Comparison of ENCODE assay signal across 8 cellular contexts in genomic region chr5:56264417-56265025, GRCh38. TPM values are rescaled to one million over a fixed set of nuclear protein-coding genes. Genes with fewer than 3 reads are reported as not detected.
DNase-seq lines count a peak whose midpoint lies in the region; ATAC-seq and TF ChIP-seq lines count a peak whose summit lies in the region.

No MANE protein-coding gene starts in this region.

- no peaks in the 10 kb centered on the region for H3K4me1 ChIP-seq in GM23338 (ENCODE audit: insufficient read depth)

- H3K9me3 Mint-ChIP-seq in GM23338: no peaks in the 10 kb centered on the region
- no peaks in the 10 kb centered on the region for H3K9me3 Mint-ChIP-seq in mesothelial cell of epicardium
- H3K9me3 Mint-ChIP-seq in T-helper 2 cell treated with Interferon-gamma antibody and Interleukin-4, amounts not matched to agents 5 μg/mL and 100 μg/mL, for 36 hours: no peaks in the 10 kb centered on the region

- H3K36me3 Mint-ChIP-seq in GM23338 (ENCODE audit: low read depth) (no peaks in the 10 kb centered on the region), mesothelial cell of epicardium (no peaks in the 10 kb centered on the region)
- no peaks in the 10 kb centered on the region for H3K36me3 Mint-ChIP-seq in T-helper 2 cell treated with Interferon-gamma antibody and Interleukin-4, amounts not matched to agents 5 μg/mL and 100 μg/mL, for 36 hours (ENCODE audit: low read depth)

- H3K27ac Mint-ChIP-seq in GM23338: no peak overlapping the region
- no peak overlapping the region for H3K27ac Mint-ChIP-seq in mesothelial cell of epicardium
- no peak overlapping the region for H3K27ac Mint-ChIP-seq in T-helper 2 cell treated with Interferon-gamma antibody and Interleukin-4, amounts not matched to agents 5 μg/mL and 100 μg/mL, for 36 hours

- H3K4me2 ChIP-seq in GM23338: no peak overlapping the region

- no peaks in the 10 kb centered on the region for H3K36me3 ChIP-seq in GM23338 (ENCODE audit: insufficient read depth)

- no peaks in the 10 kb centered on the region for H3K79me2 ChIP-seq in GM23338 (replicated peaks; ENCODE audit: insufficient read depth)

- H2AFZ ChIP-seq in GM23338: no peak overlapping the region

- H3K4me3 ChIP-seq in GM23338: no peak overlapping the region

- H3K27me3 Mint-ChIP-seq in GM23338 (ENCODE audit: insufficient read depth, low read depth, poor library complexity) (peaks cover 4% of the 10 kb centered on the region), mesothelial cell of epicardium (ENCODE audit: low read depth) (no peaks in the 10 kb centered on the region)
- peaks cover 12% of the 10 kb centered on the region for H3K27me3 Mint-ChIP-seq in T-helper 2 cell treated with Interferon-gamma antibody and Interleukin-4, amounts not matched to agents 5 μg/mL and 100 μg/mL, for 36 hours (ENCODE audit: low read depth)

- no peaks in the 10 kb centered on the region for H3F3A ChIP-seq in GM23338 (replicated peaks; ENCODE audit: low read depth)

- no peak overlapping the region for H3K4me3 Mint-ChIP-seq in GM23338
- no peak overlapping the region for H3K4me3 Mint-ChIP-seq in mesothelial cell of epicardium
- no peak overlapping the region for H3K4me3 Mint-ChIP-seq in T-helper 2 cell treated with Interferon-gamma antibody and Interleukin-4, amounts not matched to agents 5 μg/mL and 100 μg/mL, for 36 hours

- no peaks in the 10 kb centered on the region for H4K20me1 ChIP-seq in GM23338 (replicated peaks; ENCODE audit: insufficient read depth)

- H3K27ac ChIP-seq in GM23338 (ENCODE audit: low read depth): no peak overlapping the region

- H3K4me1 Mint-ChIP-seq in GM23338 (peaks cover 2% of the 10 kb centered on the region; the same call in 2 of the 3 replicates), mesothelial cell of epicardium (peaks cover 9% of the 10 kb centered on the region)
- peaks cover 2% of the 10 kb centered on the region for H3K4me1 Mint-ChIP-seq in T-helper 2 cell treated with Interferon-gamma antibody and Interleukin-4, amounts not matched to agents 5 μg/mL and 100 μg/mL, for 36 hours (ENCODE audit: low read depth)

- H3K27me3 ChIP-seq in GM23338 (ENCODE audit: insufficient read depth): no peaks in the 10 kb centered on the region

- peak; percentile 100 for ATAC-seq in GM23338
- ATAC-seq in GM21381 (IDR thresholded peaks at IDR 0.05; ENCODE audit: unreplicated experiment): no peak

- TF ChIP-seq CTCF in GM23338 (conservative IDR thresholded peaks at IDR 0.05; ENCODE audit: low read depth in 2 of 2) (peak; percentile 77 to 93), mesothelial cell of epicardium (IDR thresholded peaks at IDR 0.05; ENCODE audit: unreplicated experiment) (peak; percentile 43)

- H3K9me2 ChIP-seq in GM23338 (ENCODE audit: insufficient read depth): no peaks in the 10 kb centered on the region

- DNase-seq in COLO829 (ENCODE audit: low spot score) (peak; percentile 37), GM23338 (ENCODE audit: low spot score) (peak; percentile 85), OCI-M1 (lab: John Stamatoyannopoulos, UW) (peak; percentile 46), ecto neural progenitor cell (ENCODE audit: low spot score) (peak; percentile 62), mesothelial cell of epicardium (ENCODE audit: low spot score in 2 of 2, unreplicated experiment in 2 of 2) (no peak), occipital lobe (lab: John Stamatoyannopoulos, UW) (no peak)
- DNase-seq in T-helper 2 cell treated with Interferon-gamma antibody and Interleukin-4, amounts not matched to agents 5 μg/mL and 100 μg/mL, for 36 hours (ENCODE audit: low spot score): no peak

TF ChIP-seq in GM23338, 12 proteins besides CTCF, POLR2A, EP300 and RAD21 (continues in another document):
- no peak for TF ChIP-seq EZH2 (IDR thresholded peaks at IDR 0.05; ENCODE audit: low read depth, unreplicated experiment)
- no peak for TF ChIP-seq JUNB (IDR thresholded peaks at IDR 0.05; ENCODE audit: unreplicated experiment)
- no peak for TF ChIP-seq ZNF462 (CRISPR knock-in tag; IDR thresholded peaks at IDR 0.05)
- TF ChIP-seq CREB1 (CRISPR knock-in tag; IDR thresholded peaks at IDR 0.05; ENCODE audit: low read depth): no peak
- TF ChIP-seq ZNF114 (CRISPR knock-in tag; IDR thresholded peaks at IDR 0.05): no peak
- TF ChIP-seq ZNF331 (CRISPR knock-in tag; IDR thresholded peaks at IDR 0.05; ENCODE audit: low read depth): no peak
- no peak for TF ChIP-seq REST (IDR thresholded peaks at IDR 0.05; ENCODE audit: unreplicated experiment)

RNA-seq across cellular contexts. Expression of gene ANKRD55, which starts 31.4 kb away (rescaled TPM):
- total RNA-seq in GM23338 (2014; rRNA removed; shearing (Covaris generic)): not detected in 2 replicates
- not detected in 2 replicates for polyA plus RNA-seq in GM23338 (2016; fragmentation: Nextera tagmentation; extraction: Ambion mirVana)
- 0.18 TPM in 1 of 3 replicates, not detected in the others for total RNA-seq in mesothelial cell of epicardium
- total RNA-seq in occipital lobe: 0.31 TPM

Comparison
In these comparisons a context has a peak if more than half of its experiments do, and no peak if none do; other contexts are left out.
1. DNase-seq: peak in COLO829 (single experiment), GM23338 (single experiment), OCI-M1 (single experiment) and ecto neural progenitor cell (single experiment); none in mesothelial cell of epicardium (0 of 2), occipital lobe (single experiment) and T-helper 2 cell treated with Interferon-gamma antibody and Interleukin-4, amounts not matched to agents 5 μg/mL and 100 μg/mL, for 36 hours (single experiment).